Comparison of ENCODE assay signal across 21 cellular contexts in genomic region chr2:122366427-122366826, GRCh38.
"Had no signal": no experiment of that assay in that cellular context is flagged by ENCODE, and none has a peak within 500 bp of the region (broad histone marks: within the 10 kb centered on the region; RNA-seq: fewer than 3 reads in every experiment).

No MANE protein-coding gene starts in this region.

- H3K27ac ChIP-seq: colonic mucosa, esophagus muscularis mucosa, heart right ventricle, neural progenitor cell, prostate gland, sigmoid colon, stomach, thyroid gland had no signal

- ATAC-seq: heart right ventricle; left lobe of liver; naive thymus-derived CD4-positive, alpha-beta T cell; stimulated activated effector memory CD8-positive, alpha-beta T cell treated with anti-CD3 and anti-CD28 coated beads, Interleukin-12 subunit alpha, Interleukin-12 subunit beta, amount 100 ng/mL, for 72 hours had no signal

- H3K9me3 ChIP-seq: colonic mucosa, esophagus muscularis mucosa, prostate gland, sigmoid colon, stomach, thyroid gland had no signal

- H3K27me3 ChIP-seq: colonic mucosa, esophagus muscularis mucosa, neural progenitor cell, sigmoid colon, stomach, thyroid gland had no signal

- H3K4me1 ChIP-seq: colonic mucosa, esophagus muscularis mucosa, heart right ventricle, neural progenitor cell, prostate gland, sigmoid colon, stomach, thyroid gland had no signal

- DNase-seq: colonic mucosa; effector CD8-positive, alpha-beta T cell; endodermal cell; foreskin melanocyte; glutamatergic neuron; heart right ventricle; mesenchymal stem cell; naive thymus-derived CD4-positive, alpha-beta T cell; right cardiac atrium; sigmoid colon; stimulated activated CD4-positive, alpha-beta T cell treated with anti-CD3 and anti-CD28 coated beads, Interleukin-2, amount 100 ng/mL, for 24 hours; stimulated activated CD4-positive, alpha-beta T cell treated with anti-CD3 and anti-CD28 coated beads, Interleukin-4, amount 100 ng/mL, for 24 hours; stimulated activated naive CD4-positive, alpha-beta T cell treated with Interleukin-2 at 50 U/mL for 16 hours; stomach; thyroid gland; trophoblast cell had no signal

- H3K4me3 ChIP-seq: colonic mucosa, esophagus muscularis mucosa, heart right ventricle, neural progenitor cell, prostate gland, sigmoid colon, stomach, thyroid gland had no signal

- H3K36me3 ChIP-seq: colonic mucosa, esophagus muscularis mucosa, heart right ventricle, neural progenitor cell, prostate gland, sigmoid colon, stomach, thyroid gland had no signal
